ENCODE assay signal across 8 cellular contexts in the genomic region with DNA sequence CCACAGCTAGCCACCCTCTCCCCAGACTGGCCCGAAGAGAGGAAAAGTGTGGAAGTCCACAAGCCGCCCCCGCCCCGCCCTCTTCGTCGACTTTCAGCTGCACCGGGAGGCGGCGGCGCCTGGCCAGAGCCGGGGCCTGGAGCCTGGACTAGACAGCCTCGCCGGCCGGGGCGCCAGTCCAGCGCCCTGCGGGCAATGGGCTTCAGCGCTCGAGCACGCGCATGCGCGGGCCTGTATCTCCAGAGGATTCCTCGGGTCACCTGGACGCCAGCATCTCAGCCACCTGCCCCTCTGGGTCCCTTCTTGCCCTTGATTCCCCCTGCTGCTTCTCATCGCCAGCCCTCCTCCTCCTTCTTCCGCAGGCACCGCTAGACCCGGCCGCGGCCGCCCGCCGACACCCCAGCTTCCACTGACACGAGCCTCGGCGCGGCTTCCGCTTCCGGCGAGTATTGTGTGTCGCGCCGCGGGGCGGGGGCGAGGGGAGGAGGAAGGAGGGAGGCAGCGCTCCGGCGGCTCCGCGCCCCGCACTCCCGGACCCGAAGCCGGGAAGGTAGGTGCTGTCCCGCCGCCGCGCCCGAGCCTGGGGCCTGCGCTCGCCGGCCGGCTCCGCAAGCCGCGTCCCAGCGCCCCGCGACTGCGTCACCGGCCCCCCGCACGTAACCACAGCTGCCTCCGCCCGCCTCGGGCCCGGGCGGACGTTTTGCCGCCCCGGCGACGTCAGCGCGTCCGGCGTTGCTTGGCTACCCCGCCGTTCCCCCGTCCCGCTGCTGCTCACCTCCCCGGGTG.
DNase-seq lines count a peak whose midpoint lies in the region; ATAC-seq and TF ChIP-seq lines count a peak whose summit lies in the region.

A gene (plus strand): TSS at position 482 of the 786 bp plus-strand sequence. CDS start 2,391 bp downstream, outside the sequence.

- H3K9ac ChIP-seq in iPS-20b (ENCODE audit: low read depth, low read length), result peak within 1 kb of the TSS; percentile 99

- TF ChIP-seq CTCF in WERI-Rb-1 (IDR thresholded peaks at IDR 0.05; ENCODE audit: low read depth, low read length), result 0 out of 2 replicates have a peak, but pooled peaks have one; percentile 17

- H3K27ac ChIP-seq in WERI-Rb-1, result peak within 1 kb of the TSS; percentile 97
- H3K27ac ChIP-seq in iPS-20b (ENCODE audit: low read length), result peak within 1 kb of the TSS; percentile 99
- peak within 1 kb of the TSS; percentile 93 to 99 (median 98) for H3K27ac ChIP-seq in skin epidermis

- H3K27me3 ChIP-seq in WERI-Rb-1 (ENCODE audit: insufficient read depth, low read depth, severe bottlenecking) (no peaks in the 10 kb centered on the region), iPS-20b (ENCODE audit: insufficient read depth, low read length) (no peaks in the 10 kb centered on the region)

- in situ Hi-C loops in ACHN (cut with HindIII; ENCODE audit: low pct_ligation_motif_present, low pct_unique_long_range_greater_than_20kb, low sequenced_read_pairs) (no loop called here), T47D (cut with HindIII; ENCODE audit: low pct_unique_long_range_greater_than_20kb, low sequenced_read_pairs) (no loop called here)

- peak; percentile 78 for DNase-seq in ACHN
- DNase-seq in NCI-H2227 treated with DMSO at 0.1 percent for 48 hours (lab: John Stamatoyannopoulos, UW), result peak; percentile 87
- peak; percentile 92 for DNase-seq in WERI-Rb-1
- DNase-seq in T47D (ENCODE audit: low read depth in 1 of 2, low spot score in 1 of 2), result peak; percentile 85 to 88

- peaks cover 58% of the 10 kb centered on the region for H3K36me3 ChIP-seq in WERI-Rb-1
- peaks cover 29% of the 10 kb centered on the region for H3K36me3 ChIP-seq in iPS-20b (ENCODE audit: insufficient read depth, low read depth, low read length)

- peak; percentile 44 for ATAC-seq in GM18870 (IDR thresholded peaks at IDR 0.05; ENCODE audit: unreplicated experiment)
- ATAC-seq in HG03103 (IDR thresholded peaks at IDR 0.05; ENCODE audit: low read depth, unreplicated experiment), result peak; percentile 57

- peak within 1 kb of the TSS; percentile 61 for H3K4me3 ChIP-seq in WERI-Rb-1 (ENCODE audit: low read depth, low read length)
- peak within 1 kb of the TSS; percentile 99 for H3K4me3 ChIP-seq in iPS-20b (ENCODE audit: low read length)
- H3K4me3 ChIP-seq in skin epidermis, result peak within 1 kb of the TSS; percentile 73 to 97 (median 89)

- H3K9me3 ChIP-seq in WERI-Rb-1 (ENCODE audit: severe bottlenecking) (no peaks in the 10 kb centered on the region), iPS-20b (ENCODE audit: insufficient read depth, low read depth, low read length) (no peaks in the 10 kb centered on the region)

- peaks cover 20% of the 10 kb centered on the region; the same call in 1 of the 2 replicates for H3K4me1 ChIP-seq in iPS-20b (ENCODE audit: insufficient read depth, low read length)

Comparison
In these comparisons a context has a peak if more than half of its experiments do, and no peak if none do; other contexts are left out.
1. Peak in every context shown above with its lines: DNase-seq, ATAC-seq, H3K4me3 ChIP-seq and H3K27ac ChIP-seq.